In the genomic region with DNA sequence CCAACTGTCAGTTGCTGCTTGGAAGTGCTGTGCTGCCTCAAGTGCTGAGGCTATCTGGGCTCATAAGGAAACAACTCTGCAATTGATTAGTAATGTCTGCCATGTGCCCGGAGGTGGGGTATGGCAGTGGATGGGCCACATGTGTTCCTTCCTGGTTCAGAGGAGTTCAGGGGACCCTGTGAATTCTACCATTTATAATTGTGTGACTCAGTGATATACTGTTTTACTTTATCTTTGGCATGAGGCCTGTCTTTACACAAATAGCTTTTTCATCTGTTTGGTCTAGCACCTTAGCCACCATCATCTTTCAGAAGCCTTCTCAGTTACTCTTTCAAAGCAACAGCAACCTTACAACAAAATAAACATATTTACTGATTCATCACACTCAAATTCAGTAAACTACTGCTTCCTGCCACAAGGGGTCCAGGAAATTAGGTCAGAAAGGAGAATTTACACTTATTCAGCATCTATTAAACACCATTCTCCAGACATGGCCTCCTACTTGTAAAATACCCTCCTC, we compare ENCODE assay signal across 10 cellular contexts. TPM values are rescaled to one million over a fixed set of nuclear protein-coding genes. Genes with fewer than 3 reads are reported as not detected.
DNase-seq lines count a peak whose midpoint lies in the region; ATAC-seq, FAIRE-seq and TF ChIP-seq lines count a peak whose summit lies in the region.
"Had no signal": no experiment of that assay in that cellular context is flagged by ENCODE, and none has a peak within 500 bp of the region (broad histone marks: within the 10 kb centered on the region; RNA-seq: fewer than 3 reads in every experiment).

No MANE protein-coding gene starts in this region.

- no peaks in the 10 kb centered on the region for H4K20me1 ChIP-seq in keratinocyte (ENCODE audit: control insufficient read depth, extremely low read depth, insufficient read depth, low read length)

- peaks cover 6 to 47% of the 10 kb centered on the region in 2 experiments for H3K36me3 ChIP-seq in keratinocyte (ENCODE audit: control insufficient read depth in 2 of 2, extremely low read depth in 1 of 2, insufficient read depth in 2 of 2, low read length in 2 of 2)

- H3K4me1 ChIP-seq in keratinocyte (ENCODE audit: control insufficient read depth, extremely low read depth, insufficient read depth, low read length) = peaks cover 67% of the 10 kb centered on the region

- no peaks in the 10 kb centered on the region for H3K9me1 ChIP-seq in keratinocyte (ENCODE audit: control insufficient read depth, extremely low read depth, insufficient read depth, low read length)

- peaks cover 47% of the 10 kb centered on the region for H3K79me2 ChIP-seq in keratinocyte (ENCODE audit: control insufficient read depth, insufficient read depth, low read length)

- no peak overlapping the region for H3K4me3 Mint-ChIP-seq in T-helper 17 cell
- H3K4me3 Mint-ChIP-seq: activated naive CD4-positive, alpha-beta T cell treated with anti-CD3 and anti-CD28 coated beads, Interleukin-2, amount 50 U/mL, for 24 hours had no signal

- H3K4me3 ChIP-seq in AG09309 (ENCODE audit: control insufficient read depth, low read depth, low read length) (no peak overlapping the region), keratinocyte (ENCODE audit: control insufficient read depth in 2 of 3, extremely low read depth in 1 of 3, insufficient read depth in 2 of 3, low read depth in 1 of 3, low read length in 3 of 3) (no peak overlapping the region)
- H3K4me3 ChIP-seq: mucosa of descending colon had no signal

- H3K27me3 ChIP-seq in keratinocyte (ENCODE audit: control insufficient read depth, extremely low read depth, insufficient read depth, low read length) = no peaks in the 10 kb centered on the region

- peaks cover 4% of the 10 kb centered on the region for H3K4me1 Mint-ChIP-seq in T-helper 17 cell
- H3K4me1 Mint-ChIP-seq: activated naive CD4-positive, alpha-beta T cell treated with anti-CD3 and anti-CD28 coated beads, Interleukin-2, amount 50 U/mL, for 24 hours had no signal

- no peak for ATAC-seq in T-helper 17 cell
- no peak for ATAC-seq in GM18502 (IDR thresholded peaks at IDR 0.05; ENCODE audit: poor library complexity, unreplicated experiment)
- ATAC-seq: mucosa of descending colon had no signal

- FAIRE-seq in keratinocyte (lab: Jason Lieb, UNC) = no peak

- peak; percentile 52 for TF ChIP-seq CTCF in AG09309 (IDR thresholded peaks at IDR 0.05; ENCODE audit: control insufficient read depth, insufficient read depth, low read depth, low read length, missing control alignments)
- peak in 2 of 3 experiments; percentile 12 to 64 for TF ChIP-seq CTCF in keratinocyte (optimal IDR thresholded peaks at IDR 0.05 in 1 of 3, IDR thresholded peaks at IDR 0.05 in 1 of 3, conservative IDR thresholded peaks at IDR 0.05 in 1 of 3; ENCODE audit: extremely low read depth in 1 of 3, insufficient read depth in 2 of 3, low read length in 3 of 3)

- no peak overlapping the region for H3K27ac Mint-ChIP-seq in T-helper 17 cell
- H3K27ac Mint-ChIP-seq: activated naive CD4-positive, alpha-beta T cell treated with anti-CD3 and anti-CD28 coated beads, Interleukin-2, amount 50 U/mL, for 24 hours had no signal

- H3K27ac ChIP-seq in angular gyrus (ENCODE audit: low read depth, low read length) (peak overlapping the region; percentile 58), keratinocyte (ENCODE audit: control insufficient read depth, insufficient read depth, low read length) (no peak overlapping the region)

- DNase-seq in AG09309 (ENCODE audit: low read depth) (no peak), HCEC 1CT (peak; percentile 80), keratinocyte (ENCODE audit: low read depth, low spot score) (no peak), NCI-H2196 treated with DMSO at 0.1 percent for 48 hours (lab: John Stamatoyannopoulos, UW; ENCODE audit: unreplicated experiment) (no peak), T-helper 17 cell (no peak), NCI-H2107 treated with DMSO at 0.1 percent for 48 hours (lab: John Stamatoyannopoulos, UW; ENCODE audit: unreplicated experiment) (no peak)
- DNase-seq: mucosa of descending colon had no signal

- H3K36me3 Mint-ChIP-seq in T-helper 17 cell (ENCODE audit: low read depth) = peaks cover 2% of the 10 kb centered on the region

- dilution Hi-C loops in keratinocyte (cut with MboI; ENCODE audit: extremely low pct_ligation_motif_present, low sequenced_read_pairs) = no loop called here

- no peak overlapping the region for H3K4me2 ChIP-seq in keratinocyte (ENCODE audit: control insufficient read depth, extremely low read depth, insufficient read depth, low read depth, low read length)

- peaks cover 21% of the 10 kb centered on the region for H3K27me3 Mint-ChIP-seq in T-helper 17 cell

- H3K9ac ChIP-seq in keratinocyte (ENCODE audit: control insufficient read depth, extremely low read depth, insufficient read depth, low read length) = no peak overlapping the region

- H3K9me3 ChIP-seq in keratinocyte (ENCODE audit: control insufficient read depth, low read depth, low read length) = no peaks in the 10 kb centered on the region
- H3K9me3 ChIP-seq in T-helper 17 cell (ENCODE audit: control insufficient read depth, low read length, poor library complexity, severe bottlenecking) = no peaks in the 10 kb centered on the region
- H3K9me3 ChIP-seq: mucosa of descending colon had no signal

- no peak overlapping the region for H2AFZ ChIP-seq in keratinocyte (ENCODE audit: control insufficient read depth, low read length)

RNA-seq across cellular contexts. Expression of gene DKK3, which starts 20.9 kb away (rescaled TPM):
- 712 to 984 TPM (median 777 TPM) in 3 replicates for polyA plus RNA-seq in keratinocyte
- 449 TPM for polyA plus RNA-seq in keratinocyte (2011; ENCODE audit: low read depth)
- polyA plus RNA-seq in keratinocyte (2011; cell fraction: cytosol; rRNA removed) = 673 and 675 TPM in 2 replicates
- polyA plus RNA-seq in keratinocyte (2011; cell fraction: nucleus; rRNA removed) = 1,006 and 1,193 TPM in 2 replicates
- polyA plus RNA-seq in keratinocyte (2012; ENCODE audit: low replicate concordance) = 451 and 482 TPM in 2 replicates
- 466 to 661 TPM (median 564 TPM) in 3 replicates for polyA minus RNA-seq in keratinocyte
- polyA minus RNA-seq in keratinocyte (2011; cell fraction: cytosol; rRNA and poly(A)+ RNA removed) = 657 TPM
- polyA minus RNA-seq in keratinocyte (2011; cell fraction: nucleus; rRNA and poly(A)+ RNA removed) = 427 and 766 TPM in 2 replicates
- total RNA-seq in T-helper 17 cell = 1 to 10 TPM in 1 of 2 donors, under 1 TPM in 1; 0.91 to 1.6 TPM
